8 cellular contexts compared by ENCODE assay signal in the genomic region with DNA sequence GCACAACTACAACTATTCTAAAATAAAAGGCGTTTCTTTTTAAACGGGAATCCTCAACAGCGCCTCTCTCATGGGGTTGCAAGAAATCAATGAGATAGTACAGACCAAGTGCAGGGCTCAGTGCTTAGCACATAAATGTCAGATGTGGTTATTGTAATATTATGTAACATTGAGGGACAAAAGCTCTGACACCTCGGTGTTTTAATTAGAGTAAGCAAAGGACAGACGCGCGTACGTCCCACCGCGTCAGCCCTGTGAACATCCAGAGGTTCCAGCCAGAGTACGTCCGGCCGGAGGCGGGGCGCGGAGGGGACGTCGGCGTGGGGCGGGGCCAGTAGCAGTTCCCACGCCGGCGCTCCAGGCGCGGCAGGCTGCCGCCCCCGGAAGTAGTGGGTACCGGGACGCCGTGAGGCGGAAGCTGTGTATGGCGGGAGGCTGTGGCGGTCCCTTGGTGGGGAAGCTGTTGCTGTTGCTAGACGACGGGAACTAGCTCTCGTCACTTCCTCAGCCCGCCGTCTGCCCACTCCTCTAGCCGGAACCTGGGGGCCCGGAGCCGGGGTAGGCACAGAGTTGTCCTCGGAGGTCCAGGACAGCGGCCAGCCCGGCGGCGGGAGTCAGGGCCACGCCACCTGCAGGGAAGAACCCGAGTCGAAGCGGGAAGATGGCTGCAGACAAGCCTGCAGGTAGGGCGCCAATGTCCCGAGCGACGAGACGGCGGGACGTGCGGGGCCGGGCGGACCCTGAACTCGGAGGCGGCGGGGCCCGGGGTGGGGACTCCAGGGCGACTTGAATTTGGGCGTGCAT. TPM values are rescaled to one million over a fixed set of nuclear protein-coding genes. Genes with fewer than 3 reads are reported as not detected.
A peak's percentile ranks its signal among the peaks of the same experiment; 100 is the strongest.
DNase-seq lines count a peak whose midpoint lies in the region; ATAC-seq and TF ChIP-seq lines count a peak whose summit lies in the region.

A gene with protein sequence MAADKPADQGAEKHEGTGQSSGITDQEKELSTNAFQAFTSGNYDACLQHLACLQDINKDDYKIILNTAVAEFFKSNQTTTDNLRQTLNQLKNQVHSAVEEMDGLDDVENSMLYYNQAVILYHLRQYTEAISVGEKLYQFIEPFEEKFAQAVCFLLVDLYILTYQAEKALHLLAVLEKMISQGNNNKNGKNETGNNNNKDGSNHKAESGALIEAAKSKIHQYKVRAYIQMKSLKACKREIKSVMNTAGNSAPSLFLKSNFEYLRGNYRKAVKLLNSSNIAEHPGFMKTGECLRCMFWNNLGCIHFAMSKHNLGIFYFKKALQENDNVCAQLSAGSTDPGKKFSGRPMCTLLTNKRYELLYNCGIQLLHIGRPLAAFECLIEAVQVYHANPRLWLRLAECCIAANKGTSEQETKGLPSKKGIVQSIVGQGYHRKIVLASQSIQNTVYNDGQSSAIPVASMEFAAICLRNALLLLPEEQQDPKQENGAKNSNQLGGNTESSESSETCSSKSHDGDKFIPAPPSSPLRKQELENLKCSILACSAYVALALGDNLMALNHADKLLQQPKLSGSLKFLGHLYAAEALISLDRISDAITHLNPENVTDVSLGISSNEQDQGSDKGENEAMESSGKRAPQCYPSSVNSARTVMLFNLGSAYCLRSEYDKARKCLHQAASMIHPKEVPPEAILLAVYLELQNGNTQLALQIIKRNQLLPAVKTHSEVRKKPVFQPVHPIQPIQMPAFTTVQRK (plus strand): TSS at position 389 of the 804 bp plus-strand sequence. CDS start 273 bp downstream, at position 662.

- intact Hi-C loops in Right ventricle myocardium inferior (cut with DNase I) (no loop called here), ovary (cut with DNase I) (no loop called here), thyroid gland (cut with DNase I) (no loop called here)

- no peaks in the 10 kb centered on the region for H3K27me3 ChIP-seq in ovary
- no peaks in the 10 kb centered on the region for H3K27me3 ChIP-seq in thyroid gland

- H3K9me3 ChIP-seq in ovary: no peaks in the 10 kb centered on the region
- no peaks in the 10 kb centered on the region for H3K9me3 ChIP-seq in thyroid gland

- H3K27ac ChIP-seq in ovary (peak within 1 kb of the TSS; percentile 41 to 52), thyroid gland (peak within 1 kb of the TSS; percentile 4 to 76 (median 69))

- WGBS in ovary, 3 donors: 0 to 1% (median 0%) methylated on average over 51 to 66 of the region's 66 CpGs
- WGBS in thyroid gland, 2 donors: 0 to 1% methylated on average over 26 to 43 of the region's 66 CpGs

- peak; percentile 98 for ATAC-seq in HG02763 (IDR thresholded peaks at IDR 0.05; ENCODE audit: unreplicated experiment)
- peak; percentile 100 for ATAC-seq in Right ventricle myocardium inferior

- TF ChIP-seq CTCF in GM12873 (IDR thresholded peaks at IDR 0.05; ENCODE audit: insufficient read depth, low read depth, low read length, missing control alignments) (peak; percentile 12), ovary (IDR thresholded peaks at IDR 0.05) (peak in 2 of 3 donors; percentile 22 to 33), thyroid gland (IDR thresholded peaks at IDR 0.05) (peak in 3 of 6 experiments; percentile 20 to 27 (median 26))

- peak; percentile 46 for TF ChIP-seq POLR2A in ovary (IDR thresholded peaks at IDR 0.05)
- peak in 1 of 2 donors; percentile 73 for TF ChIP-seq POLR2A in thyroid gland (IDR thresholded peaks at IDR 0.05)

- DNase-seq in NCI-H1417 (lab: John Stamatoyannopoulos, UW): peak; percentile 80 to 93 (median 86)
- peak; percentile 92 to 97 for DNase-seq in SW 1271 (lab: John Stamatoyannopoulos, UW)
- peak; percentile 93 for DNase-seq in activated naive CD8-positive, alpha-beta T cell treated with anti-CD3 and anti-CD28 coated beads, Interleukin-2, amount 50 U/mL, for 16 hours (ENCODE audit: low read depth, low spot score)
- peak; percentile 99 for DNase-seq in Right ventricle myocardium inferior (ENCODE audit: missing footprints)
- DNase-seq in ovary: peak; percentile 88 to 94 (median 90)
- DNase-seq in thyroid gland: peak; percentile 94

- H3K36me3 ChIP-seq in ovary: no peaks in the 10 kb centered on the region
- H3K36me3 ChIP-seq in thyroid gland: no peaks in the 10 kb centered on the region

- no peak for TF ChIP-seq EP300 in ovary (IDR thresholded peaks at IDR 0.05)

- H3K4me1 ChIP-seq in ovary (ENCODE audit: insufficient read depth): peaks cover 7% of the 10 kb centered on the region
- peaks cover 13 to 15% of the 10 kb centered on the region in 2 donors for H3K4me1 ChIP-seq in thyroid gland

- peak within 1 kb of the TSS; percentile 93 for H3K4me3 ChIP-seq in ovary
- peak within 1 kb of the TSS; percentile 33 to 86 (median 85) for H3K4me3 ChIP-seq in thyroid gland (replicated peaks in 1 of 3)

RNA-seq across cellular contexts. Expression of the gene that starts here (rescaled TPM):
- 17.9 TPM for total RNA-seq in Right ventricle myocardium inferior
- total RNA-seq in ovary: 10 to 100 TPM; 16.1 to 38.9 (median 29.6) TPM
- 10 to 100 TPM; 12.3 to 24.1 TPM for polyA plus RNA-seq in ovary
- 10 to 100 TPM; 23.6 to 28.2 (median 26.8) TPM for total RNA-seq in thyroid gland

Comparison
In these comparisons a context has a peak if more than half of its experiments do, and no peak if none do; other contexts are left out.
1. Peak in every context shown above with its lines: DNase-seq, ATAC-seq, H3K4me3 ChIP-seq and H3K27ac ChIP-seq.